2 cellular contexts compared by ENCODE assay signal in the genomic region with DNA sequence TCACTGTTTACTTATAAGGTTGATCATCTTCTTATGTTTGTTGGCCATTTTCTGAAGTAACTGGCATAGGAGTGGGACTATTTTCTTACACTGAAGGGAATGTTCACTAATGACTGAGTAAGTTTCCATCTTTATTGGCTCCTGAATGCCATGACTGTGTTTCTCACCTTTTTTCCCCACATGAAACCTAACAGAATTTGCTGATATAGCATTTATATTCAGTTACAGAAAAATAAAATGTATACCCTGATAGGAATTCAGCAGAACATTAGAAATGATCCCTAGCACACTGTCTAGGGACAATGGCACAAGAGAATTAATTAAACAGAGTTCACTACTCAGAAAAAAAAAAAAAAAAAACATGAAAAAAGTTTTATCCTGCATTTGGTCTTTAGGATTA.
TF ChIP-seq lines count a peak whose summit lies in the region.

No MANE protein-coding gene starts in this region.

TF ChIP-seq in A549, 52 proteins besides CTCF, POLR2A, EP300 and RAD21 (continued from another document):
- TF ChIP-seq, protein P1, sequence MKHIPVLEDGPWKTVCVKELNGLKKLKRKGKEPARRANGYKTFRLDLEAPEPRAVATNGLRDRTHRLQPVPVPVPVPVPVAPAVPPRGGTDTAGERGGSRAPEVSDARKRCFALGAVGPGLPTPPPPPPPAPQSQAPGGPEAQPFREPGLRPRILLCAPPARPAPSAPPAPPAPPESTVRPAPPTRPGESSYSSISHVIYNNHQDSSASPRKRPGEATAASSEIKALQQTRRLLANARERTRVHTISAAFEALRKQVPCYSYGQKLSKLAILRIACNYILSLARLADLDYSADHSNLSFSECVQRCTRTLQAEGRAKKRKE (CRISPR knock-in tag; IDR thresholded peaks at IDR 0.05; ENCODE audit: low read depth): no peak

TF ChIP-seq in H1, 55 proteins besides CTCF, POLR2A, EP300 and RAD21 (continued from another document):
- TF ChIP-seq, protein P2, sequence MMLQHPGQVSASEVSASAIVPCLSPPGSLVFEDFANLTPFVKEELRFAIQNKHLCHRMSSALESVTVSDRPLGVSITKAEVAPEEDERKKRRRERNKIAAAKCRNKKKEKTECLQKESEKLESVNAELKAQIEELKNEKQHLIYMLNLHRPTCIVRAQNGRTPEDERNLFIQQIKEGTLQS (IDR thresholded peaks at IDR 0.05; ENCODE audit: insufficient read depth, low read depth, low read length): no peak
- TF ChIP-seq FOSL1 (IDR thresholded peaks at IDR 0.05; ENCODE audit: insufficient read depth, low read depth, low read length) (no peak), ZNF274 (IDR thresholded peaks at IDR 0.05; ENCODE audit: borderline replicate concordance, extremely low read depth, low read length) (no peak)
